Comparison of ENCODE assay signal across 8 cellular contexts in genomic region chr13:72726721-72727416, GRCh38. TPM values are rescaled to one million over a fixed set of nuclear protein-coding genes. Genes with fewer than 3 reads are reported as not detected.
A peak's percentile ranks its signal among the peaks of the same experiment; 100 is the strongest.
DNase-seq lines count a peak whose midpoint lies in the region; ATAC-seq, FAIRE-seq and TF ChIP-seq lines count a peak whose summit lies in the region.

No MANE protein-coding gene starts in this region.

- H3K4me3 ChIP-seq in foreskin fibroblast (ENCODE audit: low read depth in 1 of 2, low read length in 2 of 2) = peak overlapping the region; percentile 90 to 100
- peak overlapping the region; percentile 82 to 99 (median 96) for H3K4me3 ChIP-seq in pancreas

- no peaks in the 10 kb centered on the region for H3K27me3 ChIP-seq in pancreas

- no peak for FAIRE-seq in pancreas (lab: Jason Lieb, UNC)

- H3K9me3 ChIP-seq in pancreas = no peaks in the 10 kb centered on the region

- 1 to 2% methylated on average over 40 to 49 of the region's 49 CpGs for WGBS in pancreas, 2 donors

- no peak for TF ChIP-seq CTCF in foreskin fibroblast (IDR thresholded peaks at IDR 0.05; ENCODE audit: low read depth, low read length)
- no peak for TF ChIP-seq CTCF in pancreas (IDR thresholded peaks at IDR 0.05)

- intact Hi-C loops in pancreas (cut with DNase I) = no loop called here

- H3K4me1 ChIP-seq in pancreas = peaks cover 0 to 12% (median 4%) of the 10 kb centered on the region in 3 donors

- peak; percentile 5 for ATAC-seq in GM18520 (IDR thresholded peaks at IDR 0.05; ENCODE audit: unreplicated experiment)
- peak; percentile 17 for ATAC-seq in HG03039 (IDR thresholded peaks at IDR 0.05; ENCODE audit: unreplicated experiment)
- ATAC-seq in pancreas = peak; percentile 21 to 53 (median 36)

- peak overlapping the region; percentile 13 to 53 (median 48) for H3K27ac ChIP-seq in pancreas

- peak; percentile 41 for DNase-seq in AG20443 (ENCODE audit: low spot score)
- DNase-seq in NCI-H774 (lab: John Stamatoyannopoulos, UW) = peak; percentile 11
- DNase-seq in activated T-cell treated with anti-CD3 and anti-CD28 coated beads for 4 hours = peak; percentile 22
- peak; percentile 11 to 55 for DNase-seq in foreskin fibroblast
- DNase-seq in pancreas = peak in 4 of 6 donors; percentile 14 to 78 (median 56)
- DNase-seq in dedifferentiated amniotic fluid mesenchymal stem cell (ENCODE audit: extremely low spot score) = no peak

- no peaks in the 10 kb centered on the region for H3K36me3 ChIP-seq in pancreas

RNA-seq across cellular contexts. Expression of gene MZT1, which starts 0.6 kb away (rescaled TPM):
- 1 to 10 TPM; 1.8 to 4.6 (median 3.7) TPM for total RNA-seq in pancreas
- polyA plus RNA-seq in pancreas = 1 to 10 TPM; 4.0 to 6.5 TPM

RNA-seq across cellular contexts. Expression of gene BORA, which starts 0.9 kb away (rescaled TPM):
- total RNA-seq in pancreas = 1 to 10 TPM in 4 of 6 donors, under 1 TPM in 2; 0.51 to 1.9 (median 1.2) TPM
- polyA plus RNA-seq in pancreas = 1 to 10 TPM in 1 of 2 donors, under 1 TPM in 1; 0.84 to 1.2 TPM

RNA-seq across cellular contexts. Expression of gene DIS3, which starts 54.8 kb away (rescaled TPM):
- 10 to 100 TPM in 4 of 6 donors, 1 to 10 TPM in 2; 6.4 to 14.2 (median 11.3) TPM for total RNA-seq in pancreas
- 1 to 10 TPM; 3.2 to 5.7 TPM for polyA plus RNA-seq in pancreas

RNA-seq across cellular contexts. Expression of gene PIBF1, which starts 55.1 kb away (rescaled TPM):
- 10 to 100 TPM in 1 of 6 donors, 1 to 10 TPM in 5; 6.1 to 11.4 (median 8.9) TPM for total RNA-seq in pancreas
- polyA plus RNA-seq in pancreas = 10 to 100 TPM in 1 of 2 donors, 1 to 10 TPM in 1; 8.3 to 13.5 TPM
